2 cellular contexts compared by ENCODE assay signal in the genomic region with DNA sequence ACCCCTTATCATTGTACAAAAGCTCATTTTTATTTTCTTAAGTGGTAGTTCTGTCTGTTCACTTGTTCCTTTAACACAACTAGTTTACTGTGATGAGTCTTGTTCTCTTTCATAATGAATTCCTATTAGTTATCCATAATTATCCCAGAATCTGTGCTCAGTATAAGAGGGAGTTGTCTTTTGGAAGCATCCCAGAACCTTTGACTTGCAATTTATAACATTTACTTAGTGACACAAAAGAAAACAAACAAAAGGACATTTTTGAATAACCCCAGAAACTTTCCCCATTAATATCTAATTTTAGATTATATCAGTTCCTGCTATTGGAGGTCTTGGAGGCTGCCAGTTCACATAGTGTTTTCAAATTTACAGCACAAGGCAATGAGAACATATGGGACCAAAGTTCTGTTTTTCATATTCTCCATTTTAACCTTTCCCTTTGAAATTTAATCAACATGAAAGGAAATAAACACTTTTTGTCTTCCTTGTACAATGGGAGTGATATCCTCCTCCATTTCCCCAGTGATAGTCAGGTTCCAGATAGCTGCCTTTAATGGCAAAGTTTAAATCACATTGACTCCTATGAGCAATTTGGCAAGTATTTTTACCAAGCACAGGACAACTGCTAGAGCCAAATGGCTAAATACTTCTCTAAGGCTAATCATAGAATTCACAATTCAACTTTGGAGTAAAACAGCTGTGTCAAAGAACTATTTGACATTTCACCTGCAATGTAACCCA.
TF ChIP-seq lines count a peak whose summit lies in the region.

No MANE protein-coding gene starts in this region.

TF ChIP-seq in SK-N-SH, 30 proteins besides CTCF, POLR2A, EP300 and RAD21 (continued from another document):
- TF ChIP-seq REST (IDR thresholded peaks at IDR 0.05; ENCODE audit: low read depth, low read length) (no peak), ELF1 (IDR thresholded peaks at IDR 0.05) (no peak), PBX3 (IDR thresholded peaks at IDR 0.05) (no peak)

TF ChIP-seq in SK-N-SH treated with all-trans-retinoic acid at 6 μM for 48 hours, 23 proteins besides CTCF, POLR2A, EP300 and RAD21 (continued from another document):
- TF ChIP-seq, protein P1, sequence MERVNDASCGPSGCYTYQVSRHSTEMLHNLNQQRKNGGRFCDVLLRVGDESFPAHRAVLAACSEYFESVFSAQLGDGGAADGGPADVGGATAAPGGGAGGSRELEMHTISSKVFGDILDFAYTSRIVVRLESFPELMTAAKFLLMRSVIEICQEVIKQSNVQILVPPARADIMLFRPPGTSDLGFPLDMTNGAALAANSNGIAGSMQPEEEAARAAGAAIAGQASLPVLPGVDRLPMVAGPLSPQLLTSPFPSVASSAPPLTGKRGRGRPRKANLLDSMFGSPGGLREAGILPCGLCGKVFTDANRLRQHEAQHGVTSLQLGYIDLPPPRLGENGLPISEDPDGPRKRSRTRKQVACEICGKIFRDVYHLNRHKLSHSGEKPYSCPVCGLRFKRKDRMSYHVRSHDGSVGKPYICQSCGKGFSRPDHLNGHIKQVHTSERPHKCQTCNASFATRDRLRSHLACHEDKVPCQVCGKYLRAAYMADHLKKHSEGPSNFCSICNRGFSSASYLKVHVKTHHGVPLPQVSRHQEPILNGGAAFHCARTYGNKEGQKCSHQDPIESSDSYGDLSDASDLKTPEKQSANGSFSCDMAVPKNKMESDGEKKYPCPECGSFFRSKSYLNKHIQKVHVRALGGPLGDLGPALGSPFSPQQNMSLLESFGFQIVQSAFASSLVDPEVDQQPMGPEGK (CRISPR knock-in tag; IDR thresholded peaks at IDR 0.05; ENCODE audit: borderline replicate concordance), result no peak
- no peak for TF ChIP-seq CSDC2 (CRISPR knock-in tag; IDR thresholded peaks at IDR 0.05)
- no peak for TF ChIP-seq ZNF565 (CRISPR knock-in tag; conservative IDR thresholded peaks at IDR 0.05; ENCODE audit: low read depth)
- no peak for TF ChIP-seq ISL1 (CRISPR knock-in tag; IDR thresholded peaks at IDR 0.05)
- no peak for TF ChIP-seq GLIS3 (CRISPR knock-in tag; IDR thresholded peaks at IDR 0.05)
